Comparison of ENCODE assay signal across 8 cellular contexts in genomic region chr12:94561943-94562411, GRCh38.
DNase-seq lines count a peak whose midpoint lies in the region; ATAC-seq and TF ChIP-seq lines count a peak whose summit lies in the region.

No MANE protein-coding gene starts in this region.

- POLR2A ChIA-PET in CD4-positive, alpha-beta T cell (lab: Charles Lee), result no interaction called here

- peak overlapping the region; percentile 55 for H3K4me3 Mint-ChIP-seq in type B pancreatic cell
- no peak overlapping the region for H3K4me3 Mint-ChIP-seq in CD4-positive, alpha-beta T cell

- H3K36me3 ChIP-seq in Karpas-422 (ENCODE audit: insufficient read depth, low read length), result no peaks in the 10 kb centered on the region
- H3K36me3 ChIP-seq in esophagus squamous epithelium, result no peaks in the 10 kb centered on the region

- peaks cover 9% of the 10 kb centered on the region for H3K4me1 Mint-ChIP-seq in type B pancreatic cell (ENCODE audit: unreplicated experiment)
- no peaks in the 10 kb centered on the region for H3K4me1 Mint-ChIP-seq in CD4-positive, alpha-beta T cell (ENCODE audit: low read depth)

- H3K79me2 ChIP-seq in Karpas-422 (ENCODE audit: low read length), result no peaks in the 10 kb centered on the region

- H3K27me3 Mint-ChIP-seq in type B pancreatic cell, result peaks cover 25% of the 10 kb centered on the region
- H3K27me3 Mint-ChIP-seq in CD4-positive, alpha-beta T cell, result peaks cover 18% of the 10 kb centered on the region

- H3K27ac Mint-ChIP-seq in type B pancreatic cell, result no peak overlapping the region
- H3K27ac Mint-ChIP-seq in CD4-positive, alpha-beta T cell, result no peak overlapping the region

- no peaks in the 10 kb centered on the region for H4K20me1 ChIP-seq in Karpas-422 (ENCODE audit: insufficient read depth, low read depth, low read length)

- no peaks in the 10 kb centered on the region for H3K9me2 ChIP-seq in Karpas-422 (replicated peaks; ENCODE audit: insufficient read depth, low read length)

- H3K9ac ChIP-seq in Karpas-422 (ENCODE audit: low read length), result peak overlapping the region; percentile 31; the same call in 1 of the 2 replicates

- TF ChIP-seq CTCF in esophagus squamous epithelium (IDR thresholded peaks at IDR 0.05) (no peak), type B pancreatic cell (conservative IDR thresholded peaks at IDR 0.05) (no peak)
- TF ChIP-seq CTCF in CD4-positive, alpha-beta T cell (IDR thresholded peaks at IDR 0.05), result no peak

- H3K9me3 ChIP-seq in Karpas-422 (ENCODE audit: low read length) (no peaks in the 10 kb centered on the region), esophagus squamous epithelium (no peaks in the 10 kb centered on the region)
- H3K9me3 ChIP-seq in CD4-positive, alpha-beta T cell (ENCODE audit: control insufficient read depth, low read length), result no peaks in the 10 kb centered on the region

- peak; percentile 60 for DNase-seq in Karpas-422
- no peak for DNase-seq in esophagus squamous epithelium (lab: John Stamatoyannopoulos, UW)
- DNase-seq in type B pancreatic cell (ENCODE audit: extremely low spot score, unreplicated experiment), result no peak
- no peak for DNase-seq in stimulated activated CD8-positive, alpha-beta memory T cell treated with anti-CD3 and anti-CD28 coated beads, Interleukin-4, amount 100 ng/mL, for 48 hours
- DNase-seq in iPS-NIHi7 (ENCODE audit: extremely low spot score), result no peak
- DNase-seq in CD4-positive, alpha-beta T cell, result no peak

- 46 to 47% methylated on average over 7 to 8 of the region's 11 CpGs for WGBS in esophagus squamous epithelium, 2 donors

- CTCF ChIA-PET in CD4-positive, alpha-beta T cell (lab: Charles Lee), result no interaction called here

- H3K27me3 ChIP-seq in Karpas-422 (ENCODE audit: low read length) (no peaks in the 10 kb centered on the region), esophagus squamous epithelium (no peaks in the 10 kb centered on the region)
- peaks cover 3% of the 10 kb centered on the region for H3K27me3 ChIP-seq in CD4-positive, alpha-beta T cell (ENCODE audit: control insufficient read depth, insufficient read depth, low read length)

- H3K36me3 Mint-ChIP-seq in type B pancreatic cell, result no peaks in the 10 kb centered on the region
- H3K36me3 Mint-ChIP-seq in CD4-positive, alpha-beta T cell (ENCODE audit: low read depth), result no peaks in the 10 kb centered on the region

- peak overlapping the region; percentile 70; the same call in 1 of the 2 replicates for H2AFZ ChIP-seq in Karpas-422 (ENCODE audit: low read length)

- H3K4me3 ChIP-seq in Karpas-422 (ENCODE audit: low read length) (peak overlapping the region; percentile 27; the same call in 1 of the 2 replicates), esophagus squamous epithelium (peak overlapping the region in 1 of 4 donors; percentile 1)

- H3K4me1 ChIP-seq in Karpas-422 (ENCODE audit: low read length) (peaks cover 23% of the 10 kb centered on the region), esophagus squamous epithelium (peaks cover 11 to 25% (median 12%) of the 10 kb centered on the region in 3 donors)

- intact Hi-C loops in esophagus squamous epithelium (cut with DNase I), result no loop called here
- intact Hi-C loops in CD4-positive, alpha-beta T cell (cut with DNase I, micrococcal nuclease), result no loop called here

- H3K27ac ChIP-seq in Karpas-422 (ENCODE audit: low read length), result peak overlapping the region; percentile 4; the same call in 1 of the 2 replicates
- H3K27ac ChIP-seq in esophagus squamous epithelium, result peak overlapping the region; percentile 23 to 59 (median 50)
- no peak overlapping the region for H3K27ac ChIP-seq in CD4-positive, alpha-beta T cell (ENCODE audit: low read depth, low read length)

- H3K9me3 Mint-ChIP-seq in type B pancreatic cell, result no peaks in the 10 kb centered on the region
- no peaks in the 10 kb centered on the region for H3K9me3 Mint-ChIP-seq in CD4-positive, alpha-beta T cell

- H3K4me2 ChIP-seq in Karpas-422 (ENCODE audit: low read depth, low read length, poor library complexity, severe bottlenecking), result peak overlapping the region; percentile 56

- no peak for TF ChIP-seq POLR2A in esophagus squamous epithelium (IDR thresholded peaks at IDR 0.05)

- ATAC-seq in GM18517 (IDR thresholded peaks at IDR 0.05; ENCODE audit: unreplicated experiment), result peak; percentile 94
- peak; percentile 87 for ATAC-seq in GM21717 (IDR thresholded peaks at IDR 0.05; ENCODE audit: unreplicated experiment)
- no peak for ATAC-seq in CD4-positive, alpha-beta T cell (ENCODE audit: poor library complexity)
